35 cellular contexts compared by ENCODE assay signal in the genomic region with DNA sequence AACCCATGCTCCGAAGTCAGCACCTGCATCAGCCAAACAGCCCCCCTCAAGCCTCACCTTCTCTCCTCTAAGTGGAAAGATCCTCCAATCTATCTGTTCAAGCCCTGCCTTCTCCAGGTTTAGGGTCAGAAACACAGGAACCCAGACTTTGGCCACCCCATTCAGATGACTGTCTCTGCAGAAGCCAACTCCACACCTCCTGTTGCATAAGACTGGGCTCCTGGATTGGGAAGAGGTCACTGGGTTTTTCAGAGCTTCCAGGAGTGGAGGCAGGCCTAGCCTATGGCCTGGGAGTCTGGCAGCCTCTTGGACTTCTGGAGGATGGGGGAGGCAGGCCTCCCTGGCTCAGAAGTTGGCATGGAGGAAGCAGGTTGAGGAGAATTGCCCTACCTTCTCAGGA. TPM values are rescaled to one million over a fixed set of nuclear protein-coding genes. Genes with fewer than 3 reads are reported as not detected.
"Had no signal": no experiment of that assay in that cellular context is flagged by ENCODE, and none has a peak within 500 bp of the region (broad histone marks: within the 10 kb centered on the region; RNA-seq: fewer than 3 reads in every experiment).

No MANE protein-coding gene starts in this region.

- DNase-seq: activated CD4-positive, alpha-beta memory T cell treated with anti-CD3 and anti-CD28 coated beads for 36 hours; activated CD4-positive, alpha-beta T cell treated with anti-CD3 and anti-CD28 coated beads for 4 hours; activated CD4-positive, alpha-beta T cell treated with anti-CD3 and anti-CD28 coated beads, Interleukin-2, amount 10 ng/mL, durations not matched to agents 24 days and 14 days; activated CD4-positive, alpha-beta T cell treated with anti-CD3 and anti-CD28 coated beads, Interleukin-2, amount 50 U/mL, for 1 hour; activated CD4-positive, alpha-beta T cell treated with anti-CD3 and anti-CD28 coated beads, Interleukin-2, amount 50 U/mL, for 4 hours; activated CD4-positive, CD25-positive, alpha-beta regulatory T cell treated with anti-CD3 and anti-CD28 coated beads, Interleukin-2, amount 50 U/mL, for 72 hours; activated CD8-positive, alpha-beta memory T cell treated with anti-CD3 and anti-CD28 coated beads, Interleukin-2, amount 50 U/mL, for 4 hours; activated CD8-positive, alpha-beta T cell treated with anti-CD3 and anti-CD28 coated beads for 36 hours; activated effector memory CD4-positive, alpha-beta T cell treated with anti-CD3 and anti-CD28 coated beads, Interleukin-2, amount 50 U/mL, for 16 hours; activated gamma-delta T cell treated with Interleukin-2 at 50 U/mL for 16 hours; activated naive CD4-positive, alpha-beta T cell; activated naive CD4-positive, alpha-beta T cell treated with anti-CD3 and anti-CD28 coated beads for 36 hours; activated naive CD4-positive, alpha-beta T cell treated with anti-CD3 and anti-CD28 coated beads, Interleukin-2, amount 50 U/mL, for 16 hours; activated naive CD8-positive, alpha-beta T cell treated with anti-CD3 and anti-CD28 coated beads for 36 hours; activated T-cell treated with anti-CD3 and anti-CD28 coated beads for 4 hours; activated T-cell treated with anti-CD3 and anti-CD28 coated beads, Interleukin-2, amount 50 U/mL, for 1 hour; activated T-cell treated with anti-CD3 and anti-CD28 coated beads, Interleukin-2, amount 50 U/mL, for 4 hours; activated T-cell treated with anti-CD3 and anti-CD28 coated beads, Interleukin-2, amount 50 U/mL, for 72 hours; adrenal gland; amniotic stem cell; aorta; body of pancreas; central memory CD4-positive, alpha-beta T cell; T-helper 1 cell; T-helper 2 cell; T-helper 9 cell had no signal

- ATAC-seq: activated CD8-positive, alpha-beta T cell treated with anti-CD3 and anti-CD28 coated beads for 36 hours; activated naive CD4-positive, alpha-beta T cell treated with anti-CD3 and anti-CD28 coated beads, Interleukin-2, amount 50 U/mL, for 72 hours; activated T-cell treated with anti-CD3 and anti-CD28 coated beads, Interleukin-2, amount 50 U/mL, for 4 hours; activated T-cell treated with anti-CD3 and anti-CD28 coated beads, Interleukin-2, amount 50 U/mL, for 72 hours; activated T-helper 17 cell treated with anti-CD3 and anti-CD28 coated beads, Interleukin-2, amount 50 U/mL, for 72 hours; body of pancreas; WTC11 had no signal

- H3K27me3 ChIP-seq: adrenal gland, body of pancreas had no signal

- H3K4me3 ChIP-seq: adrenal gland, body of pancreas had no signal

- H3K36me3 ChIP-seq: adrenal gland had no signal

- H3K4me1 ChIP-seq: body of pancreas had no signal

- H3K9me3 ChIP-seq: adrenal gland, body of pancreas had no signal

- H3K27ac ChIP-seq: adrenal gland, body of pancreas, VCaP had no signal

- FAIRE-seq: astrocyte, TTC549 had no signal

RNA-seq across cellular contexts. Expression of a gene that starts 21.5 kb away (rescaled TPM):
- total RNA-seq: activated CD4-positive, alpha-beta memory T cell treated with anti-CD3 and anti-CD28 coated beads for 36 hours; activated CD4-positive, alpha-beta T cell treated with anti-CD3 and anti-CD28 coated beads, Interleukin-2, amount 10 ng/mL, durations not matched to agents 24 days and 14 days; activated CD8-positive, alpha-beta memory T cell treated with anti-CD3 and anti-CD28 coated beads for 36 hours; activated naive CD4-positive, alpha-beta T cell treated with anti-CD3 and anti-CD28 coated beads for 36 hours; activated naive CD4-positive, alpha-beta T cell treated with anti-CD3 and anti-CD28 coated beads, Interleukin-2, amount 50 U/mL, for 72 hours; activated T-cell treated with anti-CD3 and anti-CD28 coated beads, Interleukin-2, amount 50 U/mL, for 4 hours; activated T-cell treated with anti-CD3 and anti-CD28 coated beads, Interleukin-2, amount 50 U/mL, for 72 hours; activated T-helper 1 cell treated with anti-CD3 and anti-CD28 coated beads, Interleukin-12 subunit alpha, Interleukin-12 subunit beta, Interleukin-2, Interleukin-4 antibody, amounts not matched to agents 30 ng/mL and 10 ng/mL and 1 ng/mL, durations not matched to agents 14 hours and 24 hours and 36 hours; activated T-helper 17 cell treated with anti-CD3 and anti-CD28 coated beads, Interleukin-2, amount 50 U/mL, for 72 hours; aorta; body of pancreas; cardiac septum had no signal
- polyA plus RNA-seq: aorta had no signal

RNA-seq across cellular contexts. Expression of a gene that starts 55.0 kb away (rescaled TPM):
- total RNA-seq: activated CD4-positive, alpha-beta memory T cell treated with anti-CD3 and anti-CD28 coated beads for 36 hours; activated CD4-positive, alpha-beta T cell treated with anti-CD3 and anti-CD28 coated beads, Interleukin-2, amount 10 ng/mL, durations not matched to agents 24 days and 14 days; activated CD8-positive, alpha-beta memory T cell treated with anti-CD3 and anti-CD28 coated beads for 36 hours; activated naive CD4-positive, alpha-beta T cell treated with anti-CD3 and anti-CD28 coated beads for 36 hours; activated T-cell treated with anti-CD3 and anti-CD28 coated beads, Interleukin-2, amount 50 U/mL, for 4 hours; activated T-helper 17 cell treated with anti-CD3 and anti-CD28 coated beads, Interleukin-2, amount 50 U/mL, for 72 hours; body of pancreas had no signal
